ENCODE assay signal across 2 cellular contexts in the genomic region with DNA sequence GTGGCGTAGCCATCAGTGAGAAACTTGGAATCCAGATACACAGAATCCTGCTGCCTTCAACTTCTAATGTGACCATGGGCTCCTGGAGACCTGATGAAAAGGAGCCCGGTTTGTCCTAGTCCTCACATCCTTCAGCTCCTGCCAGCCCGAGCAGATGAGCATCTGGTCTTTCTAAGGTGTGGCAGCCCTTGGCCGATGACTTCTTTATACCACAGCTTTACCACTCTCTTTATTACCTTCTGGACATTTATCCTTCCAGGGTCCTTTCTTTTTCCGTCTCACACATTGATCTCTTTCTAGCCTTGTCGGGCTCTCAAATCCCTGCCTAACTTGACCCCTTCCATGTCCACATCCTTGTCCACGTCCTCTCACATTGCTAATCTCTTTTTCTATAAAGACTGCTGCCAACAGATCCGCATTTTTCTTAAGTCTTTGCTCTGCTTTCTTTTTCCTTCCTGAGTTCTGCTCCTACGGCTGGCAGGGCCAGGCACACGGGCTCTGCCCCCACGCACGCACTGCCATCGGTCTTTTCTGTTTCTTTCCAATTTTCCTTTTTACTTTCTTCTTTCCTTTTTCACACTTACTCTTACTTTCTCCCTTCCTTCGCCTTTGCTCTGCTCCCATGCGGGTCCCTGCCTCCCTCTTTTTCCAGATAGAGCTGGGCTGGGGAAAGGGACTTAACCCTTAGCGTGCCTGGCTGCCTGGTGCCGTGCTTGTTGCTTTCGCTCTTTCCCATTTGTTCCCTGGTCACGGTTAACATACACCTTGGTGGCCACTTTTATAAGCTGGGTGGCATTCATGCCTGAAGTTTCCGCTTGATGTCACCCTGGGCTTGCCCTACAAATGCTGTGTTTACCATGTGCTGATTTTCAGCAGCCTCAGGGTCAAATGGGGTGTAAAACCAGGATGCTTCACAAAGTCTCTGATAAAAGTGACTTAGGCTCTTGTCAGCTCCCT.
TF ChIP-seq lines count a peak whose summit lies in the region.

No MANE protein-coding gene starts in this region.

TF ChIP-seq in GM23338, 12 proteins besides CTCF, POLR2A, EP300 and RAD21 (continues in another document):
- TF ChIP-seq JUNB (IDR thresholded peaks at IDR 0.05; ENCODE audit: unreplicated experiment) (no peak), CREB1 (CRISPR knock-in tag; IDR thresholded peaks at IDR 0.05; ENCODE audit: low read depth) (no peak), EZH2 (IDR thresholded peaks at IDR 0.05; ENCODE audit: low read depth, unreplicated experiment) (no peak), NANOG (IDR thresholded peaks at IDR 0.05; ENCODE audit: borderline replicate concordance) (no peak), REST (IDR thresholded peaks at IDR 0.05; ENCODE audit: unreplicated experiment) (no peak), EZH2phosphoT487 (IDR thresholded peaks at IDR 0.05; ENCODE audit: unreplicated experiment) (no peak), STAT1 (IDR thresholded peaks at IDR 0.05; ENCODE audit: unreplicated experiment) (no peak), ETS1 (IDR thresholded peaks at IDR 0.05) (no peak), POLR2AphosphoS5 (IDR thresholded peaks at IDR 0.05; ENCODE audit: low read depth) (no peak), ZNF331 (CRISPR knock-in tag; IDR thresholded peaks at IDR 0.05; ENCODE audit: low read depth) (no peak)

TF ChIP-seq in K562, 482 proteins besides CTCF, POLR2A, EP300 and RAD21:
- TF ChIP-seq ZNF512 (tag; IDR thresholded peaks at IDR 0.05) = peak; percentile 68
- 0 out of 2 replicates have a peak, but pooled peaks have one; percentile 13 for TF ChIP-seq ARID1B (IDR thresholded peaks at IDR 0.05)
- TF ChIP-seq ZNF133 (CRISPR knock-in tag; IDR thresholded peaks at IDR 0.05) = no peak
- TF ChIP-seq ZNF174 (CRISPR knock-in tag; IDR thresholded peaks at IDR 0.05) = no peak
- TF ChIP-seq GTF3C2 (IDR thresholded peaks at IDR 0.05; ENCODE audit: borderline replicate concordance, extremely low read depth, insufficient read length) = no peak
- no peak for TF ChIP-seq ERF (CRISPR knock-in tag; IDR thresholded peaks at IDR 0.05)
- no peak for TF ChIP-seq CAMTA2 (CRISPR knock-in tag; conservative IDR thresholded peaks at IDR 0.05)
- no peak for TF ChIP-seq MBD2 (IDR thresholded peaks at IDR 0.05; ENCODE audit: borderline replicate concordance, low read depth)
- TF ChIP-seq HOMEZ (CRISPR knock-in tag; IDR thresholded peaks at IDR 0.05) = no peak
- no peak for TF ChIP-seq PRDM10 (IDR thresholded peaks at IDR 0.05; ENCODE audit: partially characterized antibody)
- no peak for TF ChIP-seq TEAD1 (CRISPR knock-in tag; IDR thresholded peaks at IDR 0.05)
- no peak for TF ChIP-seq BCOR (IDR thresholded peaks at IDR 0.05)
- TF ChIP-seq PTRF (tag; IDR thresholded peaks at IDR 0.05) = 0 out of 2 replicates have a peak, but pooled peaks have one; percentile 11
- no peak for TF ChIP-seq POLR2G (IDR thresholded peaks at IDR 0.05; ENCODE audit: low read depth, low read length)
- no peak for TF ChIP-seq PREB (CRISPR knock-in tag; IDR thresholded peaks at IDR 0.05)
- TF ChIP-seq FOSL1 (tag; conservative IDR thresholded peaks at IDR 0.05) = 0 out of 2 replicates have a peak, but pooled peaks have one; percentile 13
- TF ChIP-seq CTCFL (IDR thresholded peaks at IDR 0.05; ENCODE audit: borderline replicate concordance, insufficient read depth, low read depth, low read length, poor library complexity, severe bottlenecking) = no peak
- TF ChIP-seq EZH2 (IDR thresholded peaks at IDR 0.05; ENCODE audit: borderline replicate concordance, low read depth, low read length) = no peak
- TF ChIP-seq CBFA2T3 (IDR thresholded peaks at IDR 0.05) = no peak
- TF ChIP-seq ZNF212 (CRISPR knock-in tag; IDR thresholded peaks at IDR 0.05) = no peak
- TF ChIP-seq JUND (IDR thresholded peaks at IDR 0.05; ENCODE audit: borderline replicate concordance, low read depth, low read length) = no peak
- TF ChIP-seq JUND (tag; IDR thresholded peaks at IDR 0.05; ENCODE audit: borderline replicate concordance, low read depth, low read length) = no peak
- no peak for TF ChIP-seq POLR3A (IDR thresholded peaks at IDR 0.05; ENCODE audit: borderline replicate concordance, extremely low read depth, insufficient read depth, insufficient read length)
- TF ChIP-seq ZNF134 (CRISPR knock-in tag; conservative IDR thresholded peaks at IDR 0.05) = no peak
- TF ChIP-seq PURB (CRISPR knock-in tag; IDR thresholded peaks at IDR 0.05; ENCODE audit: low read depth) = no peak
- no peak for TF ChIP-seq TAF1 (IDR thresholded peaks at IDR 0.05; ENCODE audit: control insufficient read depth, extremely low read depth, insufficient read depth, low read length, severe bottlenecking)
- no peak for TF ChIP-seq ZNF41 (CRISPR knock-in tag; conservative IDR thresholded peaks at IDR 0.05)
- no peak for TF ChIP-seq ZNF280A (IDR thresholded peaks at IDR 0.05; ENCODE audit: low read depth, partially characterized antibody)
- no peak for TF ChIP-seq ZNF184 (CRISPR knock-in tag; IDR thresholded peaks at IDR 0.05)
- TF ChIP-seq PHB2 (IDR thresholded peaks at IDR 0.05; ENCODE audit: low read depth) = no peak
- TF ChIP-seq, protein P1, sequence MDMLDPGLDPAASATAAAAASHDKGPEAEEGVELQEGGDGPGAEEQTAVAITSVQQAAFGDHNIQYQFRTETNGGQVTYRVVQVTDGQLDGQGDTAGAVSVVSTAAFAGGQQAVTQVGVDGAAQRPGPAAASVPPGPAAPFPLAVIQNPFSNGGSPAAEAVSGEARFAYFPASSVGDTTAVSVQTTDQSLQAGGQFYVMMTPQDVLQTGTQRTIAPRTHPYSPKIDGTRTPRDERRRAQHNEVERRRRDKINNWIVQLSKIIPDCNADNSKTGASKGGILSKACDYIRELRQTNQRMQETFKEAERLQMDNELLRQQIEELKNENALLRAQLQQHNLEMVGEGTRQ (CRISPR knock-in tag; IDR thresholded peaks at IDR 0.05) = no peak
- no peak for TF ChIP-seq RBM22 (IDR thresholded peaks at IDR 0.05; ENCODE audit: low read depth, low read length, poor library complexity, severe bottlenecking)
- no peak for TF ChIP-seq KLF6 (CRISPR knock-in tag; IDR thresholded peaks at IDR 0.05; ENCODE audit: borderline replicate concordance)
- TF ChIP-seq ARNT (IDR thresholded peaks at IDR 0.05) = peak in 1 of 2 experiments; percentile 15; a peak in 1 of 4 replicates
- TF ChIP-seq CREB1 (IDR thresholded peaks at IDR 0.05) = no peak
- TF ChIP-seq CREB1 (CRISPR knock-in tag; IDR thresholded peaks at IDR 0.05) = no peak
